Comparison of ENCODE assay signal across 33 cellular contexts in genomic region chr21:21097425-21097824, GRCh38.
"Had no signal": no experiment of that assay in that cellular context is flagged by ENCODE, and none has a peak within 500 bp of the region (broad histone marks: within the 10 kb centered on the region; RNA-seq: fewer than 3 reads in every experiment).

No MANE protein-coding gene starts in this region.

- H3K4me3 ChIP-seq: coronary artery, esophagus muscularis mucosa, gastrocnemius medialis, heart left ventricle had no signal

- H3K27ac ChIP-seq: brain microvascular endothelial cell, coronary artery, esophagus muscularis mucosa, foreskin keratinocyte, gastrocnemius medialis, heart left ventricle, WERI-Rb-1 had no signal

- H3K27me3 Mint-ChIP-seq: activated B cell treated with CpG ODN at 0.5 μM for 24 hours; activated CD8-positive, alpha-beta memory T cell treated with anti-CD3 and anti-CD28 coated beads, Interleukin-2, amount 10 ng/mL, durations not matched to agents 7 days and 5 days; activated naive CD4-positive, alpha-beta T cell treated with anti-CD3 and anti-CD28 coated beads, Interleukin-2, amount 10 ng/mL, durations not matched to agents 7 days and 5 days; activated naive CD8-positive, alpha-beta T cell; dendritic cell treated with granulocyte-macrophage colony-stimulating factor and Interleukin-4, amounts not matched to agents 40 ng/mL and 50 ng/mL, for 4 days; effector memory CD8-positive, alpha-beta T cell; T-helper 17 cell had no signal

- H3K27ac Mint-ChIP-seq: activated B cell treated with CpG ODN at 0.5 μM for 24 hours; activated CD8-positive, alpha-beta memory T cell treated with anti-CD3 and anti-CD28 coated beads, Interleukin-2, amount 10 ng/mL, durations not matched to agents 7 days and 5 days; activated CD8-positive, alpha-beta T cell treated with anti-CD3 and anti-CD28 coated beads, Interleukin-2, amount 10 ng/mL, durations not matched to agents 7 days and 5 days; activated naive CD4-positive, alpha-beta T cell treated with anti-CD3 and anti-CD28 coated beads, Interleukin-2, amount 10 ng/mL, durations not matched to agents 7 days and 5 days; activated naive CD8-positive, alpha-beta T cell; dendritic cell treated with granulocyte-macrophage colony-stimulating factor and Interleukin-4, amounts not matched to agents 40 ng/mL and 50 ng/mL, for 4 days; effector memory CD8-positive, alpha-beta T cell; T-helper 17 cell; T-helper 2 cell treated with Interferon-gamma antibody and Interleukin-4, amounts not matched to agents 5 μg/mL and 100 μg/mL, for 36 hours had no signal

- H3K9me3 ChIP-seq: esophagus muscularis mucosa, gastrocnemius medialis, heart left ventricle had no signal

- DNase-seq: activated B cell treated with CpG ODN at 0.5 μM for 24 hours; activated CD4-positive, alpha-beta T cell treated with anti-CD3 and anti-CD28 coated beads for 48 hours; activated CD4-positive, alpha-beta T cell treated with anti-CD3 and anti-CD28 coated beads, Interleukin-2, amount 50 U/mL, for 1 hour; activated CD4-positive, alpha-beta T cell treated with anti-CD3 and anti-CD28 coated beads, Interleukin-2, amount 50 U/mL, for 48 hours; activated CD8-positive, alpha-beta memory T cell treated with anti-CD3 and anti-CD28 coated beads, Interleukin-2, amount 10 ng/mL, durations not matched to agents 7 days and 5 days; activated CD8-positive, alpha-beta memory T cell treated with anti-CD3 and anti-CD28 coated beads, Interleukin-2, amount 50 U/mL, for 4 hours; activated CD8-positive, alpha-beta T cell treated with anti-CD3 and anti-CD28 coated beads, Interleukin-2, amount 10 ng/mL, durations not matched to agents 7 days and 5 days; activated gamma-delta T cell; activated naive CD4-positive, alpha-beta T cell; activated naive CD4-positive, alpha-beta T cell treated with anti-CD3 and anti-CD28 coated beads, Interleukin-2, amount 10 ng/mL, durations not matched to agents 7 days and 5 days; activated T-cell treated with anti-CD3 and anti-CD28 coated beads, Interleukin-2, amount 50 U/mL, for 1 hour; activated T-cell treated with anti-CD3 and anti-CD28 coated beads, Interleukin-2, amount 50 U/mL, for 48 hours; amniotic stem cell; brain microvascular endothelial cell; effector CD4-positive, alpha-beta T cell; effector memory CD8-positive, alpha-beta T cell; erythroblast; foreskin keratinocyte; gastrocnemius medialis; glutamatergic neuron; heart left ventricle; T-helper 1 cell; T-helper 17 cell; T1000; WERI-Rb-1 had no signal

- H3K4me1 Mint-ChIP-seq: activated B cell treated with CpG ODN at 0.5 μM for 24 hours; activated CD8-positive, alpha-beta memory T cell treated with anti-CD3 and anti-CD28 coated beads, Interleukin-2, amount 10 ng/mL, durations not matched to agents 7 days and 5 days; activated naive CD4-positive, alpha-beta T cell treated with anti-CD3 and anti-CD28 coated beads, Interleukin-2, amount 10 ng/mL, durations not matched to agents 7 days and 5 days; T-helper 17 cell had no signal

- H3K4me1 ChIP-seq: esophagus muscularis mucosa, foreskin keratinocyte, gastrocnemius medialis, heart left ventricle had no signal

- H3K36me3 Mint-ChIP-seq: activated CD8-positive, alpha-beta memory T cell treated with anti-CD3 and anti-CD28 coated beads, Interleukin-2, amount 10 ng/mL, durations not matched to agents 7 days and 5 days; activated naive CD4-positive, alpha-beta T cell treated with anti-CD3 and anti-CD28 coated beads, Interleukin-2, amount 10 ng/mL, durations not matched to agents 7 days and 5 days; activated naive CD8-positive, alpha-beta T cell had no signal

- H3K27me3 ChIP-seq: brain microvascular endothelial cell, esophagus muscularis mucosa, foreskin keratinocyte, gastrocnemius medialis, heart left ventricle had no signal

- H3K9me3 Mint-ChIP-seq: activated B cell treated with CpG ODN at 0.5 μM for 24 hours; activated naive CD4-positive, alpha-beta T cell treated with anti-CD3 and anti-CD28 coated beads, Interleukin-2, amount 10 ng/mL, durations not matched to agents 7 days and 5 days; dendritic cell treated with granulocyte-macrophage colony-stimulating factor and Interleukin-4, amounts not matched to agents 40 ng/mL and 50 ng/mL, for 4 days; T-helper 2 cell treated with Interferon-gamma antibody and Interleukin-4, amounts not matched to agents 5 μg/mL and 100 μg/mL, for 36 hours had no signal

- H3K4me3 Mint-ChIP-seq: activated B cell treated with CpG ODN at 0.5 μM for 24 hours; activated CD8-positive, alpha-beta memory T cell treated with anti-CD3 and anti-CD28 coated beads, Interleukin-2, amount 10 ng/mL, durations not matched to agents 7 days and 5 days; activated CD8-positive, alpha-beta T cell treated with anti-CD3 and anti-CD28 coated beads, Interleukin-2, amount 10 ng/mL, durations not matched to agents 7 days and 5 days; activated naive CD4-positive, alpha-beta T cell treated with anti-CD3 and anti-CD28 coated beads, Interleukin-2, amount 10 ng/mL, durations not matched to agents 7 days and 5 days; activated naive CD8-positive, alpha-beta T cell; dendritic cell treated with granulocyte-macrophage colony-stimulating factor and Interleukin-4, amounts not matched to agents 40 ng/mL and 50 ng/mL, for 4 days; effector memory CD8-positive, alpha-beta T cell; T-helper 17 cell; T-helper 2 cell treated with Interferon-gamma antibody and Interleukin-4, amounts not matched to agents 5 μg/mL and 100 μg/mL, for 36 hours had no signal

- ATAC-seq: activated CD4-positive, CD25-positive, alpha-beta regulatory T cell treated with anti-CD3 and anti-CD28 coated beads, Interleukin-2, amount 50 U/mL, for 24 hours; activated CD8-positive, alpha-beta memory T cell treated with anti-CD3 and anti-CD28 coated beads, Interleukin-2, amount 10 ng/mL, durations not matched to agents 7 days and 5 days; activated CD8-positive, alpha-beta T cell treated with anti-CD3 and anti-CD28 coated beads, Interleukin-2, amount 10 ng/mL, durations not matched to agents 7 days and 5 days; effector memory CD8-positive, alpha-beta T cell; foreskin keratinocyte; gastrocnemius medialis; heart left ventricle; T-helper 17 cell had no signal

- H3K36me3 ChIP-seq: brain microvascular endothelial cell, esophagus muscularis mucosa, gastrocnemius medialis, heart left ventricle, WERI-Rb-1 had no signal

- FAIRE-seq: astrocyte, bronchial epithelial cell had no signal
